ENCODE assay signal across 2 cellular contexts in genomic region chr22:29157759-29158535, GRCh38.
TF ChIP-seq lines count a peak whose summit lies in the region.

No MANE protein-coding gene starts in this region.

TF ChIP-seq in Ishikawa, 13 proteins besides CTCF, POLR2A, EP300 and RAD21:
- TF ChIP-seq USF1 (IDR thresholded peaks at IDR 0.05) (peak; percentile 95), ZBTB7A (IDR thresholded peaks at IDR 0.05; ENCODE audit: low read depth) (no peak), NFIC (IDR thresholded peaks at IDR 0.05) (no peak), TEAD4 (IDR thresholded peaks at IDR 0.05) (no peak), YY1 (IDR thresholded peaks at IDR 0.05; ENCODE audit: low read depth) (peak; percentile 64; the same call in 1 of the 2 replicates), MAX (IDR thresholded peaks at IDR 0.05) (no peak)

TF ChIP-seq in K562, 482 proteins besides CTCF, POLR2A, EP300 and RAD21 (continued from another document and continues in another):
- TF ChIP-seq VEZF1 (CRISPR knock-in tag; IDR thresholded peaks at IDR 0.05) = no peak
- peak; percentile 30; the same call in 1 of the 2 replicates for TF ChIP-seq MGA (IDR thresholded peaks at IDR 0.05)
- peak; percentile 86 for TF ChIP-seq HCFC1 (IDR thresholded peaks at IDR 0.05; ENCODE audit: low read depth, low read length)
- 0 out of 2 replicates have a peak, but pooled peaks have one; percentile 26 for TF ChIP-seq CREM (IDR thresholded peaks at IDR 0.05; ENCODE audit: low read depth)
- TF ChIP-seq CBFA2T2 (conservative IDR thresholded peaks at IDR 0.05) = peak; percentile 81
- TF ChIP-seq YY1 (IDR thresholded peaks at IDR 0.05; ENCODE audit: borderline replicate concordance in 1 of 3, control insufficient read depth in 1 of 3, extremely low read depth in 1 of 3, insufficient read depth in 3 of 3, insufficient read length in 1 of 3, insufficient replicate concordance in 2 of 3, low read depth in 1 of 3, low read length in 2 of 3) = peak in 1 of 3 experiments; percentile 46
- TF ChIP-seq ZNF143 (CRISPR knock-in tag; IDR thresholded peaks at IDR 0.05) = peak; percentile 85
- peak; percentile 12; the same call in 1 of the 2 replicates for TF ChIP-seq ATF7 (IDR thresholded peaks at IDR 0.05)
- no peak for TF ChIP-seq HIVEP1 (CRISPR knock-in tag; IDR thresholded peaks at IDR 0.05)
- peak; percentile 93 for TF ChIP-seq TFE3 (CRISPR knock-in tag; IDR thresholded peaks at IDR 0.05)
- TF ChIP-seq SIX5 (IDR thresholded peaks at IDR 0.05; ENCODE audit: borderline replicate concordance in 1 of 2, insufficient read depth in 1 of 2, low read depth in 1 of 2, low read length in 2 of 2) = peak; percentile 62; a peak in 3 of 4 replicates
- TF ChIP-seq ZNF253 (CRISPR knock-in tag; conservative IDR thresholded peaks at IDR 0.05) = no peak
- no peak for TF ChIP-seq RERE (CRISPR knock-in tag; IDR thresholded peaks at IDR 0.05; ENCODE audit: borderline replicate concordance)
- TF ChIP-seq USF1 (CRISPR knock-in tag; IDR thresholded peaks at IDR 0.05) = peak; percentile 93
- TF ChIP-seq TOE1 (IDR thresholded peaks at IDR 0.05; ENCODE audit: borderline replicate concordance) = peak; percentile 96
- no peak for TF ChIP-seq TOE1 (CRISPR knock-in tag; IDR thresholded peaks at IDR 0.05; ENCODE audit: borderline replicate concordance, low read depth)
- TF ChIP-seq HBP1 (CRISPR knock-in tag; IDR thresholded peaks at IDR 0.05) = no peak
- TF ChIP-seq USF2 (CRISPR knock-in tag; IDR thresholded peaks at IDR 0.05) = peak; percentile 91
